15 cellular contexts compared by ENCODE assay signal in the genomic region with DNA sequence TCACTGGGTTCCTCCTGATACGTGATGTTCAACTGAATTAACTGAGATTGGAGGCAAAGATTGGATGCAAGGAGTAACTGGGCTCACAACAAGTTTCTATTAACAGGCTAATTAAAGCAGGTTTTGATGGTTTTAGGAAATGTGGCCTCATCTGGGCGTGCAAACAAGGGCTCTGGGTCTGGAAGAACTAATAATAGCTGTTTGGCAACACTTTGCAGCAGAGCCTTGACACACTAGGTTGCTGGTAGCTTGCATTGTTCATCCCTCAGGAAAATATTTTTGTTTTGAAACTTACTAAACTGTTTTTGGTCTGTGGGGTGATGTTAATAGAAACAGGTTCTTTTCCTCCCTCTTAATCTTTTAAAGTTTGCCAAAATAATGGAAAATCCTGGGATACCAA.
DNase-seq lines count a peak whose midpoint lies in the region; ATAC-seq and TF ChIP-seq lines count a peak whose summit lies in the region.
"Had no signal": no experiment of that assay in that cellular context is flagged by ENCODE, and none has a peak within 500 bp of the region (broad histone marks: within the 10 kb centered on the region; RNA-seq: fewer than 3 reads in every experiment).

No MANE protein-coding gene starts in this region.

- H3K9me3 ChIP-seq in left ventricle myocardium inferior (replicated peaks) (no peaks in the 10 kb centered on the region), right cardiac atrium (ENCODE audit: control insufficient read depth, low read length) (no peaks in the 10 kb centered on the region), esophagus muscularis mucosa (no peaks in the 10 kb centered on the region), thoracic aorta (no peaks in the 10 kb centered on the region)
- H3K9me3 ChIP-seq: A549, BE2C had no signal

- H3K27ac ChIP-seq in left ventricle myocardium inferior (replicated peaks) (peak overlapping the region; percentile 60), right cardiac atrium (ENCODE audit: low read length) (no peak overlapping the region), coronary artery (peak overlapping the region in 1 of 2 donors; percentile 17), esophagus muscularis mucosa (replicated peaks in 1 of 4) (no peak overlapping the region), thoracic aorta (peak overlapping the region; percentile 0 to 27)
- H3K27ac ChIP-seq: A549, C4-2B had no signal

- no peak for TF ChIP-seq EP300 in esophagus muscularis mucosa (IDR thresholded peaks at IDR 0.05)

- TF ChIP-seq CTCF in left ventricle myocardium inferior (IDR thresholded peaks at IDR 0.05; ENCODE audit: borderline replicate concordance): no peak
- TF ChIP-seq CTCF in coronary artery (IDR thresholded peaks at IDR 0.05): no peak
- TF ChIP-seq CTCF in esophagus muscularis mucosa (IDR thresholded peaks at IDR 0.05): no peak
- TF ChIP-seq CTCF in thoracic aorta (IDR thresholded peaks at IDR 0.05): no peak

- 25% methylated on average over 2 of the region's 2 CpGs for WGBS in right cardiac atrium
- WGBS in esophagus muscularis mucosa: 74% methylated on average over 2 of the region's 2 CpGs

- H3K27me3 ChIP-seq in left ventricle myocardium inferior (ENCODE audit: low read depth) (no peaks in the 10 kb centered on the region), right cardiac atrium (ENCODE audit: control insufficient read depth, insufficient read depth) (no peaks in the 10 kb centered on the region), esophagus muscularis mucosa (no peaks in the 10 kb centered on the region), thoracic aorta (replicated peaks; ENCODE audit: insufficient read depth) (no peaks in the 10 kb centered on the region)
- H3K27me3 ChIP-seq: BE2C had no signal

- H3K36me3 ChIP-seq in left ventricle myocardium inferior (no peaks in the 10 kb centered on the region), esophagus muscularis mucosa (no peaks in the 10 kb centered on the region), thoracic aorta (no peaks in the 10 kb centered on the region)
- H3K36me3 ChIP-seq: BE2C had no signal

- no peak for ATAC-seq in right cardiac atrium
- ATAC-seq in thoracic aorta (ENCODE audit: insufficient number of reproducible peaks, low FRiP score, low read depth): no peak
- no peak for ATAC-seq in HG02973 (IDR thresholded peaks at IDR 0.05; ENCODE audit: unreplicated experiment)
- ATAC-seq: A549, GM12878, GM23338 had no signal

- no peak for TF ChIP-seq POLR2A in esophagus muscularis mucosa (IDR thresholded peaks at IDR 0.05; ENCODE audit: low read depth)

- intact Hi-C loops in left ventricle myocardium inferior (cut with micrococcal nuclease): no loop called here
- intact Hi-C loops in right cardiac atrium (cut with DNase I): no loop called here
- intact Hi-C loops in esophagus muscularis mucosa (cut with DNase I): no loop called here

- peaks cover 52% of the 10 kb centered on the region for H3K4me1 ChIP-seq in left ventricle myocardium inferior
- H3K4me1 ChIP-seq in right cardiac atrium (ENCODE audit: control insufficient read depth, insufficient read depth, low read length): peaks cover 11% of the 10 kb centered on the region
- H3K4me1 ChIP-seq in esophagus muscularis mucosa: peaks cover 24 to 38% (median 33%) of the 10 kb centered on the region in 4 donors
- H3K4me1 ChIP-seq in thoracic aorta (ENCODE audit: control insufficient read depth in 1 of 2, low read depth in 2 of 2): peaks cover 5 to 35% of the 10 kb centered on the region in 2 donors
- H3K4me1 ChIP-seq: A549, BE2C had no signal

- DNase-seq in left ventricle myocardium inferior (no peak), right cardiac atrium (no peak), coronary artery (ENCODE audit: low spot score) (peak; percentile 29), esophagus muscularis mucosa (ENCODE audit: extremely low spot score) (peak; percentile 14), thoracic aorta (ENCODE audit: low spot score) (no peak), HUDEP-2 (lab: John Stamatoyannopoulos, UW; ENCODE audit: unreplicated experiment in 76 of 76) (no peak)
- DNase-seq: BE2C; CD4-positive, alpha-beta memory T cell; DMS79; H7 had no signal

- H3K4me3 ChIP-seq in left ventricle myocardium inferior (no peak overlapping the region), right cardiac atrium (ENCODE audit: low read length) (no peak overlapping the region), coronary artery (no peak overlapping the region), esophagus muscularis mucosa (no peak overlapping the region), thoracic aorta (no peak overlapping the region)
- H3K4me3 ChIP-seq: A549, GM12878, GM23338 had no signal

Comparison
In these comparisons a context has a peak if more than half of its experiments do, and no peak if none do; other contexts are left out.
1. H3K27ac ChIP-seq: peak in left ventricle myocardium inferior (single experiment) and thoracic aorta (2 of 2); none in right cardiac atrium (single experiment) and esophagus muscularis mucosa (0 of 4).
2. DNase-seq: peak in coronary artery (single experiment) and esophagus muscularis mucosa (single experiment); none in left ventricle myocardium inferior (single experiment), right cardiac atrium (0 of 3), thoracic aorta (single experiment) and HUDEP-2 (0 of 76).